17 cellular contexts compared by ENCODE assay signal in genomic region chr1:55854911-55855310, GRCh38.
"Had no signal": no experiment of that assay in that cellular context is flagged by ENCODE, and none has a peak within 500 bp of the region (broad histone marks: within the 10 kb centered on the region; RNA-seq: fewer than 3 reads in every experiment).

No MANE protein-coding gene starts in this region.

- H3K4me3 ChIP-seq: breast epithelium, lung, right atrium auricular region, tibial artery, uterus had no signal

- H3K9me3 ChIP-seq: breast epithelium, neutrophil, right atrium auricular region, tibial artery, uterus had no signal

- DNase-seq: activated CD4-positive, alpha-beta T cell treated with anti-CD3 and anti-CD28 coated beads for 48 hours; activated CD8-positive, alpha-beta T cell treated with anti-CD3 and anti-CD28 coated beads, Interleukin-2, amount 10 ng/mL, durations not matched to agents 7 days and 5 days; activated naive CD4-positive, alpha-beta T cell treated with Interleukin-2 at 50 U/mL for 16 hours; amniotic stem cell; glutamatergic neuron; immature natural killer cell; left cardiac atrium; midbrain; small intestine; T-helper 1 cell; tibial artery; uterus had no signal

- H3K4me3 Mint-ChIP-seq: activated CD8-positive, alpha-beta T cell treated with anti-CD3 and anti-CD28 coated beads, Interleukin-2, amount 10 ng/mL, durations not matched to agents 7 days and 5 days; immature natural killer cell; stimulated activated effector memory CD8-positive, alpha-beta T cell treated with anti-CD3 and anti-CD28 coated beads, Interleukin-12 subunit alpha, Interleukin-12 subunit beta, amount 100 ng/mL, for 72 hours had no signal

- H3K36me3 ChIP-seq: breast epithelium, neutrophil, right atrium auricular region, tibial artery, uterus had no signal

- ATAC-seq: activated CD8-positive, alpha-beta T cell treated with anti-CD3 and anti-CD28 coated beads, Interleukin-2, amount 10 ng/mL, durations not matched to agents 7 days and 5 days; left cardiac atrium; stimulated activated effector memory CD8-positive, alpha-beta T cell treated with anti-CD3 and anti-CD28 coated beads, Interleukin-12 subunit alpha, Interleukin-12 subunit beta, amount 100 ng/mL, for 72 hours had no signal

- H3K27ac ChIP-seq: breast epithelium, neutrophil, right atrium auricular region, tibial artery, uterus had no signal

- H3K4me1 ChIP-seq: breast epithelium, tibial artery, uterus had no signal

- H3K36me3 Mint-ChIP-seq: immature natural killer cell; stimulated activated effector memory CD8-positive, alpha-beta T cell treated with anti-CD3 and anti-CD28 coated beads, Interleukin-12 subunit alpha, Interleukin-12 subunit beta, amount 100 ng/mL, for 72 hours had no signal

- H3K27me3 ChIP-seq: breast epithelium, neutrophil, right atrium auricular region, tibial artery, uterus had no signal

- H3K4me1 Mint-ChIP-seq: immature natural killer cell; stimulated activated effector memory CD8-positive, alpha-beta T cell treated with anti-CD3 and anti-CD28 coated beads, Interleukin-12 subunit alpha, Interleukin-12 subunit beta, amount 100 ng/mL, for 72 hours had no signal

- H3K27ac Mint-ChIP-seq: activated CD8-positive, alpha-beta T cell treated with anti-CD3 and anti-CD28 coated beads, Interleukin-2, amount 10 ng/mL, durations not matched to agents 7 days and 5 days; immature natural killer cell; stimulated activated effector memory CD8-positive, alpha-beta T cell treated with anti-CD3 and anti-CD28 coated beads, Interleukin-12 subunit alpha, Interleukin-12 subunit beta, amount 100 ng/mL, for 72 hours had no signal

- H3K9me3 Mint-ChIP-seq: stimulated activated effector memory CD8-positive, alpha-beta T cell treated with anti-CD3 and anti-CD28 coated beads, Interleukin-12 subunit alpha, Interleukin-12 subunit beta, amount 100 ng/mL, for 72 hours had no signal
